Comparison of ENCODE assay signal across 10 cellular contexts in genomic region chr12:79692249-79692619, GRCh38. TPM values are rescaled to one million over a fixed set of nuclear protein-coding genes. Genes with fewer than 3 reads are reported as not detected.
DNase-seq lines count a peak whose midpoint lies in the region; ATAC-seq, FAIRE-seq and TF ChIP-seq lines count a peak whose summit lies in the region.
"Had no signal": no experiment of that assay in that cellular context is flagged by ENCODE, and none has a peak within 500 bp of the region (broad histone marks: within the 10 kb centered on the region; RNA-seq: fewer than 3 reads in every experiment).

No MANE protein-coding gene starts in this region.

- peak overlapping the region; percentile 90 for H3K4me2 ChIP-seq in A549

- H3K9ac ChIP-seq in duodenal mucosa (ENCODE audit: low read depth in 1 of 2, low read length in 2 of 2), result peak overlapping the region; percentile 57 to 58
- H3K9ac ChIP-seq in mucosa of rectum (ENCODE audit: low read depth in 1 of 2, low read length in 2 of 2), result peak overlapping the region; percentile 24 to 81

- DNase-seq in A549 (ENCODE audit: low read depth in 1 of 2, low spot score in 1 of 2) (no peak), MG63 (no peak), NCI-H748 (lab: John Stamatoyannopoulos, UW; ENCODE audit: unreplicated experiment) (no peak)
- no peak for DNase-seq in stimulated activated CD4-positive, alpha-beta T cell treated with anti-CD3 and anti-CD28 coated beads, Interleukin-2, amount 100 ng/mL, for 48 hours
- DNase-seq: CD8-positive, alpha-beta T cell; foreskin melanocyte had no signal

- H3K36me3 ChIP-seq in MG63, result peaks cover 12% of the 10 kb centered on the region
- no peaks in the 10 kb centered on the region for H3K36me3 ChIP-seq in duodenal mucosa (ENCODE audit: control insufficient read depth in 1 of 2, insufficient read depth in 2 of 2, low read length in 2 of 2)
- H3K36me3 ChIP-seq in mucosa of rectum (ENCODE audit: control insufficient read depth in 2 of 2, insufficient read depth in 2 of 2, low read length in 2 of 2), result no peaks in the 10 kb centered on the region

- CTCF ChIA-PET in A549 (lab: Yijun Ruan, JAX), result interaction anchor here (0.6 to 1.4 kb wide), 5 partner anchors 13 to 145 kb away, joined by 3 to 4 read pairs (median 3); no protein-coding TSS in a partner anchor

- no peak for TF ChIP-seq CTCF in A549 (IDR thresholded peaks at IDR 0.05)

- H3K9me3 ChIP-seq in A549 (no peaks in the 10 kb centered on the region), MG63 (no peaks in the 10 kb centered on the region), duodenal mucosa (ENCODE audit: control insufficient read depth in 1 of 2, low read length in 2 of 2) (no peaks in the 10 kb centered on the region), mucosa of rectum (ENCODE audit: control insufficient read depth in 2 of 2, low read length in 2 of 2) (no peaks in the 10 kb centered on the region)

- TF ChIP-seq RAD21 in A549 (conservative IDR thresholded peaks at IDR 0.05 in 1 of 2, IDR thresholded peaks at IDR 0.05 in 1 of 2), result no peak

- H3K27ac ChIP-seq in A549 (peak overlapping the region; percentile 93 to 98), duodenal mucosa (ENCODE audit: low read depth, low read length) (peak overlapping the region; percentile 49), mucosa of rectum (ENCODE audit: low read depth in 2 of 2, low read length in 2 of 2) (peak overlapping the region; percentile 88 to 89)

- POLR2A ChIA-PET in A549 (lab: Yijun Ruan, JAX), result interaction anchor here (0.7 to 3.1 kb wide), 5 partner anchors 9 to 283 kb away, joined by 3 to 16 read pairs (median 8); no protein-coding TSS in a partner anchor

- H3K4me1 ChIP-seq in A549, result peaks cover 25% of the 10 kb centered on the region
- peaks cover 0 to 7% of the 10 kb centered on the region in 2 donors for H3K4me1 ChIP-seq in duodenal mucosa (ENCODE audit: control insufficient read depth in 1 of 2, insufficient read depth in 2 of 2, low read length in 2 of 2)
- peaks cover 0 to 4% of the 10 kb centered on the region in 2 donors for H3K4me1 ChIP-seq in mucosa of rectum (ENCODE audit: control insufficient read depth in 2 of 2, insufficient read depth in 2 of 2, low read length in 2 of 2)

- no peak for FAIRE-seq in A549 (lab: Jason Lieb, UNC)

- TF ChIP-seq POLR2A in A549 (IDR thresholded peaks at IDR 0.05; ENCODE audit: low read length), result no peak

- H3K4me3 ChIP-seq in A549 (peak overlapping the region; percentile 88), MG63 (peak overlapping the region; percentile 96), duodenal mucosa (ENCODE audit: low read depth in 1 of 2, low read length in 2 of 2) (peak overlapping the region; percentile 65 to 68), mucosa of rectum (ENCODE audit: low read length in 2 of 2) (peak overlapping the region; percentile 90 to 95)

- ATAC-seq in A549 (no peak), HG02852 (IDR thresholded peaks at IDR 0.05; ENCODE audit: unreplicated experiment) (no peak), HG03175 (IDR thresholded peaks at IDR 0.05; ENCODE audit: unreplicated experiment) (no peak)
- ATAC-seq: CD8-positive, alpha-beta T cell had no signal

- H3K27me3 ChIP-seq in MG63 (no peaks in the 10 kb centered on the region), duodenal mucosa (ENCODE audit: control insufficient read depth in 1 of 2, insufficient read depth in 2 of 2, low read length in 2 of 2) (peaks cover 0 to 7% of the 10 kb centered on the region in 2 donors), mucosa of rectum (ENCODE audit: control insufficient read depth in 2 of 2, insufficient read depth in 2 of 2, low read length in 2 of 2) (no peaks in the 10 kb centered on the region)

- no peak for TF ChIP-seq EP300 in A549 (IDR thresholded peaks at IDR 0.05)

- WGBS in A549 (ENCODE audit: missing lambda C conversion rate), result 51% methylated on average over 4 of the region's 4 CpGs

TF ChIP-seq in A549, 52 proteins besides CTCF, POLR2A, EP300 and RAD21:
- TF ChIP-seq FOSB (CRISPR knock-in tag; IDR thresholded peaks at IDR 0.05), result no peak
- TF ChIP-seq TFCP2L1 (CRISPR knock-in tag; IDR thresholded peaks at IDR 0.05), result no peak

RNA-seq across cellular contexts. Expression of gene PAWR, which starts 1.5 kb away (rescaled TPM):
- polyA plus RNA-seq in A549 (2011; rRNA removed) (34.0 and 55.2 TPM in 2 replicates), A549 (2017; fragmentation: RNase III; extraction: RNeasy Plus Mini Kit Qiagen cat#74134 plus additional on column Dnase treatment) (40.8 to 44.9 TPM (median 44.4 TPM) in 3 replicates)
- 33.9 and 41.3 TPM in 2 replicates for polyA plus RNA-seq in A549 (2012; cell fraction: cytosol; rRNA removed)
- polyA plus RNA-seq in A549 (2012; cell fraction: nucleus; rRNA removed), result 31.0 and 33.9 TPM in 2 replicates
- 21.9 and 26.1 TPM in 2 replicates for polyA minus RNA-seq in A549 (2011; rRNA and poly(A)+ RNA removed)
- total RNA-seq in MG63 (2014; rRNA removed; shearing (Covaris generic); ENCODE audit: low replicate concordance), result 25.5 and 80.3 TPM in 2 replicates
